Comparison of ENCODE assay signal across 9 cellular contexts in the genomic region with DNA sequence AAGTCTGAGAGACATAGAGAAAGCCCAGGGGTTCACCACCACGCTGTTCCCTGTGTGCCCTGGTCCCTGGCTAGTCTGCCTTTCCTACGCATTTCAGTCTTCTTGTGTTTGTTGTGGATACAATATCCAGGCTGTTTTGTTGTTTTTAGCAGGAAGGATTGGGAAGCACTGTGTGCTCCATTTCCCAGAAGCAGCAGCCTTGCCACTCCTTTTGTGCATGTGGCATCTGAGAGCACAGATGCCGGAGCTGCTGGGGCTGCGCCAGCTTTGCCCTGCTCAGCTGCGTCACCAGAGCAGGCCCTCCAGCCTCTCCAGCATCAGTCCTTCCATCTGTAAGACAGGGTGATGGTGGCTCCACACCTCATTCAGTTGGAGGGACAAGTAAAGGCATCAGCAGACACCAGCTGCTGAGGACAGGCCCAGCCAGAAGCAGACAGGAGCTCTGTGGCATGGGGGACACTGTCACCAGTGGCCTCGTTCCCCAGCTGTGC.
DNase-seq lines count a peak whose midpoint lies in the region; ATAC-seq and TF ChIP-seq lines count a peak whose summit lies in the region.
"Had no signal": no experiment of that assay in that cellular context is flagged by ENCODE, and none has a peak within 500 bp of the region (broad histone marks: within the 10 kb centered on the region; RNA-seq: fewer than 3 reads in every experiment).

No MANE protein-coding gene starts in this region.

- TF ChIP-seq CTCF in brain microvascular endothelial cell (IDR thresholded peaks at IDR 0.05; ENCODE audit: low read depth, low read length, missing control alignments), result no peak
- no peak for TF ChIP-seq CTCF in Calu3 (IDR thresholded peaks at IDR 0.05; ENCODE audit: unreplicated experiment)

- no TSS peak for BruUV-seq in Calu3 (replicated peaks; lab: Mats Ljungman, UMichigan)

- peaks cover 76% of the 10 kb centered on the region for H3K27me3 Mint-ChIP-seq in Calu3 (ENCODE audit: unreplicated experiment)

- no peaks in the 10 kb centered on the region for H3K36me3 ChIP-seq in brain microvascular endothelial cell (replicated peaks)

- intact Hi-C loops in Calu3 (cut with micrococcal nuclease; ENCODE audit: unreplicated experiment), result no loop called here

- no peak overlapping the region for H3K27ac Mint-ChIP-seq in Calu3 (ENCODE audit: unreplicated experiment)

- H3K27ac ChIP-seq in brain microvascular endothelial cell, result no peak overlapping the region

- no peak overlapping the region for H3K4me3 ChIP-seq in brain microvascular endothelial cell (ENCODE audit: low read depth, low read length)

- H3K27me3 ChIP-seq in brain microvascular endothelial cell (replicated peaks), result no peaks in the 10 kb centered on the region

- H3K9me3 Mint-ChIP-seq in Calu3 (ENCODE audit: low read depth, unreplicated experiment), result no peaks in the 10 kb centered on the region

- H3K4me1 Mint-ChIP-seq in Calu3 (ENCODE audit: low read depth, unreplicated experiment), result no peaks in the 10 kb centered on the region

- in situ Hi-C loops in brain microvascular endothelial cell (cut with HindIII; ENCODE audit: low pct_ligation_motif_present, low sequenced_read_pairs) (no loop called here), KBM-7 (cut with MboI; ENCODE audit: low pct_unique_long_range_greater_than_20kb, low sequenced_read_pairs) (no loop called here)

- CTCF ChIA-PET in Calu3 (lab: Charles Lee), result interaction anchor here (0.6 to 0.7 kb wide), 2 partner anchors 86 to 758 kb away, joined by 3 to 4 read pairs; no protein-coding TSS in a partner anchor

- no peak for ATAC-seq in GM18519 (IDR thresholded peaks at IDR 0.05; ENCODE audit: low FRiP score, unreplicated experiment)

- no peaks in the 10 kb centered on the region for H3K36me3 Mint-ChIP-seq in Calu3 (ENCODE audit: insufficient read depth, unreplicated experiment)

- no peak overlapping the region for H3K4me3 Mint-ChIP-seq in Calu3 (ENCODE audit: low read depth, unreplicated experiment)

- peak; percentile 80 for DNase-seq in Ammon's horn (ENCODE audit: low spot score)
- DNase-seq in NCI-H1092 (lab: John Stamatoyannopoulos, UW), result peak; percentile 79
- peak; percentile 46 for DNase-seq in brain microvascular endothelial cell
- DNase-seq in left kidney (ENCODE audit: low read depth, low spot score), result peak; percentile 61
- no peak for DNase-seq in KBM-7
- DNase-seq in Calu3, result no peak
- no peak for DNase-seq in NOMO-1 (lab: John Stamatoyannopoulos, UW; ENCODE audit: unreplicated experiment in 2 of 2)
- DNase-seq: DND-41 had no signal

Comparison
In these comparisons a context has a peak if more than half of its experiments do, and no peak if none do; other contexts are left out.
1. DNase-seq: peak in Ammon's horn (single experiment), NCI-H1092 (single experiment), brain microvascular endothelial cell (single experiment) and left kidney (single experiment); none in KBM-7 (single experiment), Calu3 (single experiment) and NOMO-1 (0 of 2).